Comparison of ENCODE assay signal across 19 cellular contexts in genomic region chr2:28654981-28655322, GRCh38.
DNase-seq lines count a peak whose midpoint lies in the region; ATAC-seq, FAIRE-seq and TF ChIP-seq lines count a peak whose summit lies in the region.
"Had no signal": no experiment of that assay in that cellular context is flagged by ENCODE, and none has a peak within 500 bp of the region (broad histone marks: within the 10 kb centered on the region; RNA-seq: fewer than 3 reads in every experiment).

No MANE protein-coding gene starts in this region.

- ATAC-seq in A549 (peak in 1 of 2 experiments; percentile 58; a peak in 4 of 6 replicates), PC-3 (no peak)
- ATAC-seq: left ventricle myocardium superior; natural killer cell treated with Interleukin-12 subunit alpha and Interleukin-12 subunit beta and Interleukin-15 and Interleukin-18, amount 100 ng/mL, for 72 hours had no signal

- H3K27ac Mint-ChIP-seq in neural progenitor cell: no peak overlapping the region

- POLR2A ChIA-PET in A549 (lab: Yijun Ruan, JAX): no interaction called here
- POLR2A ChIA-PET in PC-3 (lab: Charles Lee; ENCODE audit: unreplicated experiment): no interaction called here

- H3K9me3 Mint-ChIP-seq in neural progenitor cell: no peaks in the 10 kb centered on the region
- H3K9me3 Mint-ChIP-seq: central memory CD8-positive, alpha-beta T cell had no signal

- no peaks in the 10 kb centered on the region for H3K36me3 ChIP-seq in PC-3 (ENCODE audit: low read depth, low read length)
- H3K36me3 ChIP-seq in neural progenitor cell: no peaks in the 10 kb centered on the region
- H3K36me3 ChIP-seq: HAP-1, vagina had no signal

- peaks cover 16% of the 10 kb centered on the region for H3K4me1 ChIP-seq in A549
- H3K4me1 ChIP-seq in PC-3 (ENCODE audit: insufficient read depth, low read length): peaks cover 44% of the 10 kb centered on the region
- no peaks in the 10 kb centered on the region for H3K4me1 ChIP-seq in neural progenitor cell
- H3K4me1 ChIP-seq: HAP-1 had no signal

- H3K4me3 ChIP-seq in A549: no peak overlapping the region
- no peak overlapping the region for H3K4me3 ChIP-seq in PC-3 (ENCODE audit: low read length)
- H3K4me3 ChIP-seq in fibroblast of villous mesenchyme (ENCODE audit: low read depth, low read length): no peak overlapping the region
- no peak overlapping the region for H3K4me3 ChIP-seq in neural progenitor cell
- H3K4me3 ChIP-seq: HAP-1, vagina had no signal

- H3K27me3 Mint-ChIP-seq in neural progenitor cell (ENCODE audit: insufficient read depth, low read depth): peaks cover 17% of the 10 kb centered on the region
- H3K27me3 Mint-ChIP-seq: CD8-positive, alpha-beta memory T cell; central memory CD8-positive, alpha-beta T cell; natural killer cell treated with Interleukin-12 subunit alpha and Interleukin-12 subunit beta and Interleukin-15 and Interleukin-18, amount 100 ng/mL, for 72 hours had no signal

- no peaks in the 10 kb centered on the region for H3K36me3 Mint-ChIP-seq in neural progenitor cell
- H3K36me3 Mint-ChIP-seq: natural killer cell treated with Interleukin-12 subunit alpha and Interleukin-12 subunit beta and Interleukin-15 and Interleukin-18, amount 100 ng/mL, for 72 hours had no signal

- no peak overlapping the region for H3K4me3 Mint-ChIP-seq in neural progenitor cell
- H3K4me3 Mint-ChIP-seq: CD8-positive, alpha-beta memory T cell; central memory CD8-positive, alpha-beta T cell; natural killer cell treated with Interleukin-12 subunit alpha and Interleukin-12 subunit beta and Interleukin-15 and Interleukin-18, amount 100 ng/mL, for 72 hours had no signal

- no peak for TF ChIP-seq RAD21 in A549 (conservative IDR thresholded peaks at IDR 0.05 in 1 of 2, IDR thresholded peaks at IDR 0.05 in 1 of 2)

- H2AFZ ChIP-seq in PC-3 (ENCODE audit: low read length): no peak overlapping the region
- H2AFZ ChIP-seq in neural progenitor cell (replicated peaks): peak overlapping the region; percentile 13

- H3K79me2 ChIP-seq in PC-3 (ENCODE audit: low read length) (no peaks in the 10 kb centered on the region), neural progenitor cell (ENCODE audit: low read depth) (no peaks in the 10 kb centered on the region)

- H3K27me3 ChIP-seq in PC-3 (ENCODE audit: low read length): no peaks in the 10 kb centered on the region
- no peaks in the 10 kb centered on the region for H3K27me3 ChIP-seq in neural progenitor cell
- H3K27me3 ChIP-seq: vagina had no signal

- no peak overlapping the region for H3K9ac ChIP-seq in PC-3 (ENCODE audit: low read length)
- H3K9ac ChIP-seq in neural progenitor cell: no peak overlapping the region

- H3K27ac ChIP-seq in A549 (peak overlapping the region in 1 of 2 experiments; percentile 56; a peak in 3 of 6 replicates), PC-3 (ENCODE audit: low read length) (no peak overlapping the region), neural progenitor cell (no peak overlapping the region)
- H3K27ac ChIP-seq: vagina had no signal

- peaks cover 5% of the 10 kb centered on the region for H3F3A ChIP-seq in PC-3 (ENCODE audit: low read length, unreplicated experiment)
- H3F3A ChIP-seq in neural progenitor cell (ENCODE audit: low read depth): no peaks in the 10 kb centered on the region

- no peak for TF ChIP-seq EP300 in A549 (IDR thresholded peaks at IDR 0.05)

- no peaks in the 10 kb centered on the region for H4K20me1 ChIP-seq in PC-3 (ENCODE audit: low read length)
- H4K20me1 ChIP-seq in neural progenitor cell (ENCODE audit: low read depth): no peaks in the 10 kb centered on the region

- DNase-seq in A549 (ENCODE audit: low read depth in 1 of 2, low spot score in 1 of 2) (peak in 1 of 2 experiments; percentile 42), PC-3 (peak; percentile 55), fibroblast of villous mesenchyme (ENCODE audit: low read depth) (peak; percentile 59), neural progenitor cell (ENCODE audit: low spot score) (no peak), epidermal melanocyte (ENCODE audit: insufficient read length, low spot score) (no peak), HT-29 (ENCODE audit: low spot score) (no peak), midbrain (lab: John Stamatoyannopoulos, UW) (no peak), erythroblast (lab: John Stamatoyannopoulos, UW) (no peak)
- DNase-seq: amniotic stem cell; CD8-positive, alpha-beta memory T cell; foreskin melanocyte; left ventricle myocardium superior; NCI-H146; NK-92 treated with Interleukin-12 subunit alpha and Interleukin-12 subunit beta, amount 100 ng/mL, for 24 hours; SHP77 had no signal

- CTCF ChIA-PET in A549 (lab: Yijun Ruan, JAX): interaction anchor here (1.0 to 3.7 kb wide), 5 partner anchors 11 to 88 kb away, joined by 3 to 10 read pairs (median 4); no protein-coding TSS in a partner anchor
- CTCF ChIA-PET in PC-3 (lab: Charles Lee): no interaction called here

- TF ChIP-seq POLR2A in A549 (IDR thresholded peaks at IDR 0.05; ENCODE audit: low read length) (no peak), erythroblast (IDR thresholded peaks at IDR 0.05; ENCODE audit: low read length) (no peak)

- H3K9me3 ChIP-seq in A549: peaks cover 4% of the 10 kb centered on the region; the same call in 1 of the 3 replicates
- no peaks in the 10 kb centered on the region for H3K9me3 ChIP-seq in PC-3 (ENCODE audit: low read length)
- no peaks in the 10 kb centered on the region for H3K9me3 ChIP-seq in neural progenitor cell (ENCODE audit: low read depth)
- H3K9me3 ChIP-seq: HAP-1, vagina had no signal

- no TSS peak for BruUV-seq in PC-3 (replicated peaks; lab: Mats Ljungman, UMichigan)

- H3K4me2 ChIP-seq in A549 (peak overlapping the region; percentile 24; the same call in 2 of the 3 replicates), PC-3 (ENCODE audit: low read length) (0 out of 2 replicates have a peak overlapping the region, but pooled peaks have one; percentile 5), neural progenitor cell (no peak overlapping the region)

- FAIRE-seq in A549 (lab: Jason Lieb, UNC): no peak

- peaks cover 31% of the 10 kb centered on the region for H3K4me1 Mint-ChIP-seq in neural progenitor cell

- TF ChIP-seq CTCF in A549 (IDR thresholded peaks at IDR 0.05) (no peak), PC-3 (conservative IDR thresholded peaks at IDR 0.05; ENCODE audit: low read depth, low read length) (no peak), fibroblast of villous mesenchyme (IDR thresholded peaks at IDR 0.05; ENCODE audit: insufficient read depth, low read depth, low read length) (no peak), neural progenitor cell (IDR thresholded peaks at IDR 0.05) (no peak)

- intact Hi-C loops in PC-3 (cut with micrococcal nuclease): no loop called here

- WGBS in A549 (ENCODE audit: missing lambda C conversion rate): 31% methylated on average over 2 of the region's 2 CpGs

- no peaks in the 10 kb centered on the region for H3K9me2 ChIP-seq in PC-3 (replicated peaks; ENCODE audit: low read length)

TF ChIP-seq in A549, 52 proteins besides CTCF, POLR2A, EP300 and RAD21:
- TF ChIP-seq NPAS2 (CRISPR knock-in tag; IDR thresholded peaks at IDR 0.05; ENCODE audit: borderline replicate concordance): no peak
- no peak for TF ChIP-seq PHF8 (IDR thresholded peaks at IDR 0.05; ENCODE audit: borderline replicate concordance, low read depth)
- TF ChIP-seq KDM1A (IDR thresholded peaks at IDR 0.05; ENCODE audit: low read depth): no peak
- no peak for TF ChIP-seq HMGXB4 (CRISPR knock-in tag; IDR thresholded peaks at IDR 0.05; ENCODE audit: borderline replicate concordance)

Comparison
In these comparisons a context has a peak if more than half of its experiments do, and no peak if none do; other contexts are left out.
1. DNase-seq: peak in PC-3 (single experiment) and fibroblast of villous mesenchyme (single experiment); none in neural progenitor cell (single experiment), epidermal melanocyte (single experiment), HT-29 (single experiment), midbrain (single experiment) and erythroblast (0 of 2).